1 cellular context compared by ENCODE assay signal in the genomic region with DNA sequence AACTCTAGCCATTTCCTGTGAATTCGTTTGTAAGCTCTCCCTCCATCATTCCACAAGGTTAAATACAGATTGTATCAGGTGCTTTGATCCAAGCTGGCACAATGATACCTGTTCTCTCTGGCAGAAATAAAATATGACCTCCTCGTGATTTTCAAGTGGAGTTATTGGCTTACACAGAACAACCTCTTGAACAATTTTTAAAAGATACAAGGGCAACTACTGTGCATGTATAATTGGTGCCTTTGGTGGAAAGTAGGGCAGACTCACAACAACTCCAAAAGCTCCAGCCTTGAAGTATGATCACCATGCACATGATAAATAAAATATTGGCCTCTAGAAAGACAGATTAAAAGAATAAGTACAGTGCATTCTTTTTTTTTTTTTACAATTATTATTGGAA.
TF ChIP-seq lines count a peak whose summit lies in the region.

No MANE protein-coding gene starts in this region.

TF ChIP-seq in WTC11, 78 proteins besides CTCF, POLR2A, EP300 and RAD21 (continued from another document):
- TF ChIP-seq, protein P1, sequence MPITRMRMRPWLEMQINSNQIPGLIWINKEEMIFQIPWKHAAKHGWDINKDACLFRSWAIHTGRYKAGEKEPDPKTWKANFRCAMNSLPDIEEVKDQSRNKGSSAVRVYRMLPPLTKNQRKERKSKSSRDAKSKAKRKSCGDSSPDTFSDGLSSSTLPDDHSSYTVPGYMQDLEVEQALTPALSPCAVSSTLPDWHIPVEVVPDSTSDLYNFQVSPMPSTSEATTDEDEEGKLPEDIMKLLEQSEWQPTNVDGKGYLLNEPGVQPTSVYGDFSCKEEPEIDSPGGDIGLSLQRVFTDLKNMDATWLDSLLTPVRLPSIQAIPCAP (CRISPR knock-in tag; IDR thresholded peaks at IDR 0.05): no peak
- TF ChIP-seq, protein P2, sequence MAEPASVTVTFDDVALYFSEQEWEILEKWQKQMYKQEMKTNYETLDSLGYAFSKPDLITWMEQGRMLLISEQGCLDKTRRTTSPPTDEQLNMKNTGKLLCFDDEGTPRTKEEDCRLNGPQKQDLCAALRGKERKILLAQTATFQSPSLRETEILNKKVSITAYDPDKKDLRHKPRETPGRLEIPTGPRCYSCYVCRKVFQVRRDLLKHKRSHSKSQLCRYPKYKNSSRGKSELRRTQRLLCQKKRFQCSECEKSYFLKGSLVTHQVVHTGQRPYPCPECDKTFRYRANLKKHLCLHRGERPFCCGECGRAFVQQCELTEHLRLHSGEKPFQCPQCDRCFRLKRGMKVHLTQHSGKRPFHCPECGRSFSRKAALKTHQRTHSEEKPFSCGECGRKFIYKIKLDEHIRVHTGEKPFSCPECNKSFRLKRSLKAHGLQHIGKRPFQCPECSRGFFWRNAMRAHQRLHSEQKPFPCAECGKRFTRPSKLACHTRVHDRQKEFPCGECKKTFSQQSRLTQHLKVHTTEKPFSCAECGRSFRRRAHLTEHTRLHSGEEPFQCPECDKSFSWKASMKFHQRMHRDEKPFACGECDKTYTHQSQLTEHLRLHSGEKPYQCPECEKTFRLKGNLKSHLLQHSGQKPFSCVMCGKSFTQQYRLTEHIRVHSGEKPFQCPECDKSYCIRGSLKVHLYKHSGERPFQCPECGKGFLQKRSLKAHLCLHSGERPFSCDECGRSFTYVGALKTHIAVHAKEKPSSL (CRISPR knock-in tag; conservative IDR thresholded peaks at IDR 0.05): no peak
- TF ChIP-seq NR1H2 (CRISPR knock-in tag; IDR thresholded peaks at IDR 0.05) (no peak), NFE2L1 (CRISPR knock-in tag; IDR thresholded peaks at IDR 0.05) (no peak), NFYB (CRISPR knock-in tag; conservative IDR thresholded peaks at IDR 0.05; ENCODE audit: low read depth) (no peak), ZNF671 (CRISPR knock-in tag; IDR thresholded peaks at IDR 0.05) (no peak)
